37 cellular contexts compared by ENCODE assay signal in genomic region chr6:50071921-50072320, GRCh38. TPM values are rescaled to one million over a fixed set of nuclear protein-coding genes. Genes with fewer than 3 reads are reported as not detected.
"Had no signal": no experiment of that assay in that cellular context is flagged by ENCODE, and none has a peak within 500 bp of the region (broad histone marks: within the 10 kb centered on the region; RNA-seq: fewer than 3 reads in every experiment).

No MANE protein-coding gene starts in this region.

- H3K36me3 Mint-ChIP-seq: naive thymus-derived CD8-positive, alpha-beta T cell; natural killer cell treated with Interleukin-12 subunit alpha and Interleukin-12 subunit beta and Interleukin-15 and Interleukin-18, amount 100 ng/mL, for 72 hours; stimulated activated memory B cell treated with anti-CD40 and anti-IgM and Interleukin-4, amounts not matched to agents 10 μg/mL and 1 μg/mL and 100 μg/mL, for 72 hours; type B pancreatic cell had no signal

- H3K27me3 Mint-ChIP-seq: naive thymus-derived CD8-positive, alpha-beta T cell; natural killer cell treated with Interleukin-12 subunit alpha and Interleukin-12 subunit beta and Interleukin-15 and Interleukin-18, amount 100 ng/mL, for 72 hours; progenitor cell of endocrine pancreas; stimulated activated memory B cell treated with anti-CD40 and anti-IgM and Interleukin-4, amounts not matched to agents 10 μg/mL and 1 μg/mL and 100 μg/mL, for 72 hours; stimulated activated naive CD8-positive, alpha-beta T cell treated with anti-CD3 and anti-CD28 coated beads, Interleukin-15, amount 100 ng/mL, for 72 hours had no signal

- H3K27me3 ChIP-seq: neutrophil, pancreas, suprapubic skin, testis, tibial artery, transverse colon, upper lobe of right lung, uterus had no signal

- H3K27ac Mint-ChIP-seq: naive thymus-derived CD8-positive, alpha-beta T cell; natural killer cell treated with Interleukin-12 subunit alpha and Interleukin-12 subunit beta and Interleukin-15 and Interleukin-18, amount 100 ng/mL, for 72 hours; nephron progenitor cell; progenitor cell of endocrine pancreas; stimulated activated memory B cell treated with anti-CD40 and anti-IgM and Interleukin-4, amounts not matched to agents 10 μg/mL and 1 μg/mL and 100 μg/mL, for 72 hours; stimulated activated naive CD8-positive, alpha-beta T cell treated with anti-CD3 and anti-CD28 coated beads, Interleukin-15, amount 100 ng/mL, for 72 hours; type B pancreatic cell had no signal

- H3K4me3 ChIP-seq: pancreas, psoas muscle, skin epidermis, smooth muscle cell, spleen, suprapubic skin, testis, tibial artery, transverse colon, upper lobe of right lung, uterus had no signal

- H3K4me2 ChIP-seq: smooth muscle cell had no signal

- H3K9me3 Mint-ChIP-seq: nephron progenitor cell had no signal

- H3K36me3 ChIP-seq: neutrophil, pancreas, spleen, suprapubic skin, tibial artery, transverse colon, upper lobe of right lung, uterus had no signal

- H3K4me1 ChIP-seq: pancreas, psoas muscle, spleen, suprapubic skin, testis, tibial artery, transverse colon, upper lobe of right lung, uterus had no signal

- H3K4me3 Mint-ChIP-seq: naive thymus-derived CD8-positive, alpha-beta T cell; natural killer cell treated with Interleukin-12 subunit alpha and Interleukin-12 subunit beta and Interleukin-15 and Interleukin-18, amount 100 ng/mL, for 72 hours; nephron progenitor cell; neural crest cell; stimulated activated memory B cell treated with anti-CD40 and anti-IgM and Interleukin-4, amounts not matched to agents 10 μg/mL and 1 μg/mL and 100 μg/mL, for 72 hours; stimulated activated naive CD8-positive, alpha-beta T cell treated with anti-CD3 and anti-CD28 coated beads, Interleukin-15, amount 100 ng/mL, for 72 hours; type B pancreatic cell had no signal

- H3K9me3 ChIP-seq: neutrophil, pancreas, psoas muscle, spleen, suprapubic skin, testis, tibial artery, transverse colon, upper lobe of right lung, uterus had no signal

- DNase-seq: naive thymus-derived CD8-positive, alpha-beta T cell; nephron progenitor cell; nucleus accumbens; pancreas; posterior cingulate gyrus; psoas muscle; right cardiac atrium; spleen; stimulated activated CD4-positive, alpha-beta T cell treated with anti-CD3 and anti-CD28 coated beads, Interleukin-12 subunit alpha, Interleukin-12 subunit beta, amount 100 ng/mL, for 4 hours; stimulated activated CD4-positive, alpha-beta T cell treated with anti-CD3 and anti-CD28 coated beads, Interleukin-1b, Interleukin-23, amount 100 ng/mL, for 48 hours; stimulated activated CD4-positive, alpha-beta T cell treated with anti-CD3 and anti-CD28 coated beads, Interleukin-4, amount 100 ng/mL, for 1 hour; stimulated activated CD4-positive, alpha-beta T cell treated with anti-CD3 and anti-CD28 coated beads, Interleukin-4, amount 100 ng/mL, for 4 hours; stimulated activated CD8-positive, alpha-beta memory T cell treated with anti-CD3 and anti-CD28 coated beads, Interleukin-4, amount 100 ng/mL, for 48 hours; stimulated activated naive CD4-positive, alpha-beta T cell; stimulated activated naive CD8-positive, alpha-beta T cell treated with anti-CD3 and anti-CD28 coated beads, Interleukin-15, amount 100 ng/mL, for 72 hours; stimulated activated naive CD8-positive, alpha-beta T cell treated with anti-CD3 and anti-CD28 coated beads, Interleukin-15, Interleukin-2, amounts not matched to agents 100 U/mL and 50 U/mL, for 24 hours; substantia nigra; testis; tibial artery; transverse colon; upper lobe of right lung; uterus had no signal

- ATAC-seq: naive thymus-derived CD8-positive, alpha-beta T cell; natural killer cell treated with Interleukin-12 subunit alpha and Interleukin-12 subunit beta and Interleukin-15 and Interleukin-18, amount 100 ng/mL, for 72 hours; pancreas; psoas muscle; right cardiac atrium; sciatic nerve; stimulated activated memory B cell treated with anti-CD40 and anti-IgM and Interleukin-4, amounts not matched to agents 10 μg/mL and 1 μg/mL and 100 μg/mL, for 72 hours; stimulated activated naive CD8-positive, alpha-beta T cell treated with anti-CD3 and anti-CD28 coated beads, Interleukin-15, amount 100 ng/mL, for 72 hours; stimulated activated naive CD8-positive, alpha-beta T cell treated with anti-CD3 and anti-CD28 coated beads, Interleukin-15, Interleukin-2, amounts not matched to agents 100 U/mL and 50 U/mL, for 24 hours; upper lobe of right lung had no signal

- H3K27ac ChIP-seq: neutrophil, pancreas, psoas muscle, skin epidermis, spleen, suprapubic skin, testis, tibial artery, transverse colon, upper lobe of right lung, uterus had no signal

- H3K4me1 Mint-ChIP-seq: naive thymus-derived CD8-positive, alpha-beta T cell; nephron progenitor cell; neural crest cell; stimulated activated memory B cell treated with anti-CD40 and anti-IgM and Interleukin-4, amounts not matched to agents 10 μg/mL and 1 μg/mL and 100 μg/mL, for 72 hours; stimulated activated naive CD8-positive, alpha-beta T cell treated with anti-CD3 and anti-CD28 coated beads, Interleukin-15, amount 100 ng/mL, for 72 hours had no signal

RNA-seq across cellular contexts. Expression of gene DEFB112, which starts 22.2 kb away (rescaled TPM):
- total RNA-seq: naive thymus-derived CD8-positive, alpha-beta T cell; natural killer cell treated with Interleukin-12 subunit alpha and Interleukin-12 subunit beta and Interleukin-15 and Interleukin-18, amount 100 ng/mL, for 72 hours; neural crest cell; omental fat pad; osteocyte; pancreas; progenitor cell of endocrine pancreas; psoas muscle; renal cortical epithelial cell; right cardiac atrium; sciatic nerve; smooth muscle cell; spleen; suprapubic skin; testis; transverse colon; upper lobe of right lung; urinary bladder; uterus had no signal
- polyA plus RNA-seq: naive thymus-derived CD8-positive, alpha-beta T cell; pancreas; psoas muscle; right cardiac atrium; smooth muscle cell; spleen; thymus; urinary bladder had no signal

RNA-seq across cellular contexts. Expression of gene DEFB110, which starts 50.1 kb away (rescaled TPM):
- total RNA-seq: naive thymus-derived CD8-positive, alpha-beta T cell; natural killer cell treated with Interleukin-12 subunit alpha and Interleukin-12 subunit beta and Interleukin-15 and Interleukin-18, amount 100 ng/mL, for 72 hours; neural crest cell; omental fat pad; osteocyte; pancreas; progenitor cell of endocrine pancreas; psoas muscle; renal cortical epithelial cell; right cardiac atrium; sciatic nerve; smooth muscle cell; spleen; suprapubic skin; testis; transverse colon; upper lobe of right lung; urinary bladder; uterus had no signal
- polyA plus RNA-seq: naive thymus-derived CD8-positive, alpha-beta T cell; pancreas; psoas muscle; right cardiac atrium; smooth muscle cell; spleen; thymus; urinary bladder had no signal
